In the genomic region with DNA sequence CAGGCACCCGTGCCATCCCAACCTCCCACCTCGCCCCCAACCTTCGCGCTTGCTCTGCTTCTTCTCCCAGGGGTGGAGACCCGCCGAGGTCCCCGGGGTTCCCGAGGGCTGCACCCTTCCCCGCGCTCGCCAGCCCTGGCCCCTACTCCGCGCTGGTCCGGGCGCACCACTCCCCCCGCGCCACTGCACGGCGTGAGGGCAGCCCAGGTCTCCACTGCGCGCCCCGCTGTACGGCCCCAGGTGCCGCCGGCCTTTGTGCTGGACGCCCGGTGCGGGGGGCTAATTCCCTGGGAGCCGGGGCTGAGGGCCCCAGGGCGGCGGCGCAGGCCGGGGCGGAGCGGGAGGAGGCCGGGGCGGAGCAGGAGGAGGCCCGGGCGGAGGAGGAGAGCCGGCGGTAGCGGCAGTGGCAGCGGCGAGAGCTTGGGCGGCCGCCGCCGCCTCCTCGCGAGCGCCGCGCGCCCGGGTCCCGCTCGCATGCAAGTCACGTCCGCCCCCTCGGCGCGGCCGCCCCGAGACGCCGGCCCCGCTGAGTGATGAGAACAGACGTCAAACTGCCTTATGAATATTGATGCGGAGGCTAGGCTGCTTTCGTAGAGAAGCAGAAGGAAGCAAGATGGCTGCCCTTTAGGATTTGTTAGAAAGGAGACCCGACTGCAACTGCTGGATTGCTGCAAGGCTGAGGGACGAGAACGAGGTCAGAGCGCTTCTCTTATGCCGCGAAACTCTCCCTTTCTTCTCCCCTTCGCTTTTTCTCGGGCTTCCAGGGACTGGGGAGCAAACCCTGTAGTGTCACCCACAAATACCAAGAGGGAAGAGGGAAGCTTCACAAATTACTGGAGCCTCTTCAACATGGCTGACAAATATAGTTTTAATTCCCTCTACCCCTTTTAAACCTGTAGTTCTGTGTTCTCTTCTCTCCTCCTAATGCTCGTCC, we compare ENCODE assay signal across 8 cellular contexts. TPM values are rescaled to one million over a fixed set of nuclear protein-coding genes. Genes with fewer than 3 reads are reported as not detected.
DNase-seq lines count a peak whose midpoint lies in the region; ATAC-seq and TF ChIP-seq lines count a peak whose summit lies in the region.

TSS of gene TET2 (plus strand) at position 591 of the 934 bp plus-strand sequence. CDS start 87,067 bp downstream, outside the sequence.

- H3K36me3 ChIP-seq in GM23338 (ENCODE audit: insufficient read depth) (no peaks in the 10 kb centered on the region), Karpas-422 (ENCODE audit: insufficient read depth, low read length) (no peaks in the 10 kb centered on the region), RWPE2 (ENCODE audit: low read depth) (no peaks in the 10 kb centered on the region)

- H3K27me3 ChIP-seq in GM23338 (ENCODE audit: insufficient read depth) (peaks cover 96% of the 10 kb centered on the region), Karpas-422 (ENCODE audit: low read length) (no peaks in the 10 kb centered on the region; the same call in 1 of the 2 replicates), RWPE2 (ENCODE audit: insufficient read depth, poor library complexity, severe bottlenecking) (no peaks in the 10 kb centered on the region)

- H3K4me3 Mint-ChIP-seq in GM23338, result peak within 1 kb of the TSS; percentile 95
- peak within 1 kb of the TSS; percentile 95 for H3K4me3 Mint-ChIP-seq in activated T-helper 2 cell treated with anti-CD3 and anti-CD28 coated beads, Interferon-gamma antibody, Interleukin-2, Interleukin-4, amounts not matched to agents 10 μg/mL and 5 μg/mL and 100 μg/mL, durations not matched to agents 14 hours and 24 hours and 36 hours (ENCODE audit: low read depth)
- H3K4me3 Mint-ChIP-seq in natural killer cell, result peak within 1 kb of the TSS; percentile 97
- H3K4me3 Mint-ChIP-seq in stimulated activated naive B cell treated with anti-CD40 and anti-IgM and Interleukin-4, amounts not matched to agents 10 μg/mL and 1 μg/mL and 100 μg/mL, for 72 hours, result peak within 1 kb of the TSS; percentile 91 to 96

- H3F3A ChIP-seq in GM23338 (replicated peaks; ENCODE audit: low read depth), result 0 out of 2 replicates have a peak, but pooled peaks cover 5% of the 10 kb centered on the region

- peak within 1 kb of the TSS; percentile 97 for H2AFZ ChIP-seq in GM23338
- peak within 1 kb of the TSS; percentile 95 for H2AFZ ChIP-seq in Karpas-422 (ENCODE audit: low read length)

- TF ChIP-seq CTCF in GM23338 (conservative IDR thresholded peaks at IDR 0.05; ENCODE audit: low read depth in 2 of 2) (no peak), RWPE2 (IDR thresholded peaks at IDR 0.05; ENCODE audit: poor library complexity, severe bottlenecking) (no peak), natural killer cell (IDR thresholded peaks at IDR 0.05) (no peak)

- H3K27me3 Mint-ChIP-seq in GM23338 (ENCODE audit: insufficient read depth, low read depth, poor library complexity), result peaks cover 73% of the 10 kb centered on the region
- no peaks in the 10 kb centered on the region for H3K27me3 Mint-ChIP-seq in activated T-helper 2 cell treated with anti-CD3 and anti-CD28 coated beads, Interferon-gamma antibody, Interleukin-2, Interleukin-4, amounts not matched to agents 10 μg/mL and 5 μg/mL and 100 μg/mL, durations not matched to agents 14 hours and 24 hours and 36 hours (ENCODE audit: low read depth)
- no peaks in the 10 kb centered on the region for H3K27me3 Mint-ChIP-seq in natural killer cell (ENCODE audit: low read depth in 2 of 2)
- no peaks in the 10 kb centered on the region for H3K27me3 Mint-ChIP-seq in stimulated activated naive B cell treated with anti-CD40 and anti-IgM and Interleukin-4, amounts not matched to agents 10 μg/mL and 1 μg/mL and 100 μg/mL, for 72 hours

- H3K9me3 Mint-ChIP-seq in GM23338, result no peaks in the 10 kb centered on the region
- no peaks in the 10 kb centered on the region for H3K9me3 Mint-ChIP-seq in activated T-helper 2 cell treated with anti-CD3 and anti-CD28 coated beads, Interferon-gamma antibody, Interleukin-2, Interleukin-4, amounts not matched to agents 10 μg/mL and 5 μg/mL and 100 μg/mL, durations not matched to agents 14 hours and 24 hours and 36 hours
- H3K9me3 Mint-ChIP-seq in natural killer cell, result no peaks in the 10 kb centered on the region
- no peaks in the 10 kb centered on the region for H3K9me3 Mint-ChIP-seq in stimulated activated naive B cell treated with anti-CD40 and anti-IgM and Interleukin-4, amounts not matched to agents 10 μg/mL and 1 μg/mL and 100 μg/mL, for 72 hours

- intact Hi-C loops in activated T-helper 2 cell treated with anti-CD3 and anti-CD28 coated beads, Interferon-gamma antibody, Interleukin-2, Interleukin-4, amounts not matched to agents 10 μg/mL and 5 μg/mL and 100 μg/mL, durations not matched to agents 14 hours and 24 hours and 36 hours (cut with micrococcal nuclease), result loop anchor here (1.0 to 10.0 kb wide), 12 partner anchors 45 to 1171 kb away; partner anchors contain the start of genes AIMP1, GSTCD, INTS12 and TBCK
- intact Hi-C loops in natural killer cell (cut with micrococcal nuclease), result loop anchor here (10.0 kb wide), 3 partner anchors 128 to 1168 kb away; partner anchors contain the start of genes AIMP1 and TBCK

- DNase-seq in Daoy (ENCODE audit: low read depth) (peak; percentile 77), GM23338 (ENCODE audit: low spot score) (peak; percentile 70), Karpas-422 (peak; percentile 93), RWPE2 (ENCODE audit: low spot score) (peak; percentile 57), fibroblast of peridontal ligament (ENCODE audit: extremely low read depth) (peak; percentile 79), natural killer cell (peak; percentile 72)
- DNase-seq in activated T-helper 2 cell treated with anti-CD3 and anti-CD28 coated beads, Interferon-gamma antibody, Interleukin-2, Interleukin-4, amounts not matched to agents 10 μg/mL and 5 μg/mL and 100 μg/mL, durations not matched to agents 14 hours and 24 hours and 36 hours (ENCODE audit: low spot score), result peak; percentile 75
- DNase-seq in stimulated activated naive B cell treated with anti-CD40 and anti-IgM and Interleukin-4, amounts not matched to agents 10 μg/mL and 1 μg/mL and 100 μg/mL, for 72 hours, result peak; percentile 71

- H3K9me3 ChIP-seq in Karpas-422 (ENCODE audit: low read length) (no peaks in the 10 kb centered on the region), RWPE2 (ENCODE audit: severe bottlenecking) (no peaks in the 10 kb centered on the region)

- H3K9me2 ChIP-seq in GM23338 (ENCODE audit: insufficient read depth) (no peaks in the 10 kb centered on the region), Karpas-422 (replicated peaks; ENCODE audit: insufficient read depth, low read length) (no peaks in the 10 kb centered on the region)

- H3K4me1 Mint-ChIP-seq in GM23338 (peaks cover 13% of the 10 kb centered on the region), natural killer cell (peaks cover 54 to 56% of the 10 kb centered on the region in 2 donors)
- H3K4me1 Mint-ChIP-seq in activated T-helper 2 cell treated with anti-CD3 and anti-CD28 coated beads, Interferon-gamma antibody, Interleukin-2, Interleukin-4, amounts not matched to agents 10 μg/mL and 5 μg/mL and 100 μg/mL, durations not matched to agents 14 hours and 24 hours and 36 hours (ENCODE audit: low read depth), result peaks cover 33% of the 10 kb centered on the region
- H3K4me1 Mint-ChIP-seq in stimulated activated naive B cell treated with anti-CD40 and anti-IgM and Interleukin-4, amounts not matched to agents 10 μg/mL and 1 μg/mL and 100 μg/mL, for 72 hours, result peaks cover 21 to 39% of the 10 kb centered on the region in 2 donors

- H3K79me2 ChIP-seq in GM23338 (replicated peaks; ENCODE audit: insufficient read depth) (no peaks in the 10 kb centered on the region; the same call in 1 of the 2 replicates), Karpas-422 (ENCODE audit: low read length) (peaks cover 15% of the 10 kb centered on the region)

- peak within 1 kb of the TSS; percentile 100 for H3K4me2 ChIP-seq in GM23338
- peak within 1 kb of the TSS; percentile 83 for H3K4me2 ChIP-seq in Karpas-422 (ENCODE audit: low read depth, low read length, poor library complexity, severe bottlenecking)

- H3K27ac ChIP-seq in GM23338 (ENCODE audit: low read depth) (no peak within 1 kb of the TSS), Karpas-422 (ENCODE audit: low read length) (no peak within 1 kb of the TSS), RWPE2 (ENCODE audit: poor library complexity, severe bottlenecking) (peak within 1 kb of the TSS; percentile 63)

- H4K20me1 ChIP-seq in GM23338 (replicated peaks; ENCODE audit: insufficient read depth), result peaks cover 26% of the 10 kb centered on the region
- H4K20me1 ChIP-seq in Karpas-422 (ENCODE audit: insufficient read depth, low read depth, low read length), result peaks cover 17% of the 10 kb centered on the region; the same call in 1 of the 2 replicates

- H3K27ac Mint-ChIP-seq in GM23338, result no peak within 1 kb of the TSS
- H3K27ac Mint-ChIP-seq in activated T-helper 2 cell treated with anti-CD3 and anti-CD28 coated beads, Interferon-gamma antibody, Interleukin-2, Interleukin-4, amounts not matched to agents 10 μg/mL and 5 μg/mL and 100 μg/mL, durations not matched to agents 14 hours and 24 hours and 36 hours, result peak within 1 kb of the TSS; percentile 98
- H3K27ac Mint-ChIP-seq in natural killer cell, result peak within 1 kb of the TSS; percentile 96 to 99
- peak within 1 kb of the TSS; percentile 97 for H3K27ac Mint-ChIP-seq in stimulated activated naive B cell treated with anti-CD40 and anti-IgM and Interleukin-4, amounts not matched to agents 10 μg/mL and 1 μg/mL and 100 μg/mL, for 72 hours

- ATAC-seq in GM23338, result peak; percentile 82
- peak; percentile 78 for ATAC-seq in RWPE2 (ENCODE audit: low read depth)
- ATAC-seq in natural killer cell, result peak; percentile 87 to 95 (median 92)
- peak; percentile 84 to 88 for ATAC-seq in stimulated activated naive B cell treated with anti-CD40 and anti-IgM and Interleukin-4, amounts not matched to agents 10 μg/mL and 1 μg/mL and 100 μg/mL, for 72 hours (replicated peaks)

- H3K4me3 ChIP-seq in GM23338 (peak within 1 kb of the TSS; percentile 86), Karpas-422 (ENCODE audit: low read length) (peak within 1 kb of the TSS; percentile 88), RWPE2 (ENCODE audit: severe bottlenecking) (peak within 1 kb of the TSS; percentile 91)

- H3K4me1 ChIP-seq in GM23338 (ENCODE audit: insufficient read depth) (peaks cover 13% of the 10 kb centered on the region), Karpas-422 (ENCODE audit: low read length) (peaks cover 19% of the 10 kb centered on the region), RWPE2 (ENCODE audit: insufficient read depth, poor library complexity, severe bottlenecking) (peaks cover 26% of the 10 kb centered on the region)

- no peaks in the 10 kb centered on the region; the same call in 2 of the 3 replicates for H3K36me3 Mint-ChIP-seq in GM23338 (ENCODE audit: low read depth)
- peaks cover 7% of the 10 kb centered on the region for H3K36me3 Mint-ChIP-seq in activated T-helper 2 cell treated with anti-CD3 and anti-CD28 coated beads, Interferon-gamma antibody, Interleukin-2, Interleukin-4, amounts not matched to agents 10 μg/mL and 5 μg/mL and 100 μg/mL, durations not matched to agents 14 hours and 24 hours and 36 hours (ENCODE audit: low read depth)
- no peaks in the 10 kb centered on the region for H3K36me3 Mint-ChIP-seq in natural killer cell
- H3K36me3 Mint-ChIP-seq in stimulated activated naive B cell treated with anti-CD40 and anti-IgM and Interleukin-4, amounts not matched to agents 10 μg/mL and 1 μg/mL and 100 μg/mL, for 72 hours, result peaks cover 0 to 5% of the 10 kb centered on the region in 2 donors

- H3K9ac ChIP-seq in Karpas-422 (ENCODE audit: low read length), result peak within 1 kb of the TSS; percentile 82

RNA-seq across cellular contexts. Expression of gene TET2, which starts in this region (rescaled TPM):
- total RNA-seq in Daoy (2014; rRNA removed; shearing (Covaris generic)), result 2.9 and 3.2 TPM in 2 replicates
- total RNA-seq in GM23338 (2014; rRNA removed; shearing (Covaris generic)), result 1.8 and 2.2 TPM in 2 replicates
- 0.97 and 1.2 TPM in 2 replicates for polyA plus RNA-seq in GM23338 (2016; fragmentation: Nextera tagmentation; extraction: Ambion mirVana)
- total RNA-seq in Karpas-422 (2014; rRNA removed; shearing (Covaris generic); ENCODE audit: low replicate concordance), result 7.2 and 16.7 TPM in 2 replicates
- 31.1 and 31.2 TPM in 2 replicates for total RNA-seq in activated T-helper 2 cell treated with anti-CD3 and anti-CD28 coated beads, Interferon-gamma antibody, Interleukin-2, Interleukin-4, amounts not matched to agents 10 μg/mL and 5 μg/mL and 100 μg/mL, durations not matched to agents 14 hours and 24 hours and 36 hours
- 10 to 100 TPM; 80.0 to 91.6 (median 82.8) TPM for total RNA-seq in natural killer cell
